In genomic region chr16:1500465-1501150, GRCh38 we compare ENCODE assay signal across 32 cellular contexts. TPM values are rescaled to one million over a fixed set of nuclear protein-coding genes. Genes with fewer than 3 reads are reported as not detected.
"Had no signal": no experiment of that assay in that cellular context is flagged by ENCODE, and none has a peak within 500 bp of the region (broad histone marks: within the 10 kb centered on the region; RNA-seq: fewer than 3 reads in every experiment).

No MANE protein-coding gene starts in this region.

- H3K27me3 ChIP-seq: esophagus squamous epithelium, heart right ventricle, neutrophil, right atrium auricular region, stomach, thyroid gland, vagina had no signal

- H3K27me3 Mint-ChIP-seq: effector memory CD8-positive, alpha-beta T cell; memory B cell; stimulated activated naive B cell treated with anti-CD40 and anti-IgM and Interleukin-4, amounts not matched to agents 10 μg/mL and 1 μg/mL and 100 μg/mL, for 72 hours had no signal

- H3K27ac ChIP-seq: esophagus squamous epithelium, heart right ventricle, left ventricle myocardium inferior, neutrophil, prostate gland, right atrium auricular region, skin epidermis, stomach, thyroid gland, vagina had no signal

- H3K4me1 Mint-ChIP-seq: memory B cell, natural killer cell had no signal

- FAIRE-seq: endometrium, islet of Langerhans had no signal

- H3K9me3 ChIP-seq: esophagus squamous epithelium, heart right ventricle, left ventricle myocardium inferior, neutrophil, prostate gland, right atrium auricular region, stomach, thyroid gland, vagina had no signal

- H3K9me3 Mint-ChIP-seq: effector memory CD8-positive, alpha-beta T cell; memory B cell; natural killer cell; stimulated activated naive B cell treated with anti-CD40 and anti-IgM and Interleukin-4, amounts not matched to agents 10 μg/mL and 1 μg/mL and 100 μg/mL, for 72 hours had no signal

- DNase-seq: cortex of kidney; effector memory CD8-positive, alpha-beta T cell; erythroblast; esophagus squamous epithelium; foreskin melanocyte; glutamatergic neuron; heart right ventricle; hippocampal formation; kidney glomerular epithelial cell; left colon; left ventricle myocardium inferior; natural killer cell; stimulated activated CD4-positive, alpha-beta T cell treated with anti-CD3 and anti-CD28 coated beads, Interleukin-15, amount 100 ng/mL, for 24 hours; stimulated activated CD4-positive, alpha-beta T cell treated with anti-CD3 and anti-CD28 coated beads, Interleukin-2, amount 100 ng/mL, for 48 hours; stimulated activated naive B cell treated with anti-CD40 and anti-IgM and Interleukin-4, amounts not matched to agents 10 μg/mL and 1 μg/mL and 100 μg/mL, for 72 hours; stomach; thyroid gland; trophoblast cell had no signal

- H3K4me3 ChIP-seq: esophagus squamous epithelium, heart right ventricle, left ventricle myocardium inferior, lung, prostate gland, right atrium auricular region, skin epidermis, stomach, thyroid gland, vagina had no signal

- H3K36me3 Mint-ChIP-seq: natural killer cell had no signal

- ATAC-seq: effector memory CD8-positive, alpha-beta T cell; heart right ventricle; left colon; natural killer cell; stimulated activated naive B cell treated with anti-CD40 and anti-IgM and Interleukin-4, amounts not matched to agents 10 μg/mL and 1 μg/mL and 100 μg/mL, for 72 hours had no signal

- H3K4me3 Mint-ChIP-seq: effector memory CD8-positive, alpha-beta T cell; memory B cell; natural killer cell; stimulated activated naive B cell treated with anti-CD40 and anti-IgM and Interleukin-4, amounts not matched to agents 10 μg/mL and 1 μg/mL and 100 μg/mL, for 72 hours had no signal

- H3K4me1 ChIP-seq: prostate gland, thyroid gland, vagina had no signal

- H3K27ac Mint-ChIP-seq: effector memory CD8-positive, alpha-beta T cell; memory B cell; natural killer cell; stimulated activated naive B cell treated with anti-CD40 and anti-IgM and Interleukin-4, amounts not matched to agents 10 μg/mL and 1 μg/mL and 100 μg/mL, for 72 hours had no signal

RNA-seq across cellular contexts. Expression of gene PTX4, which starts 11.9 kb away (rescaled TPM):
- total RNA-seq: esophagus squamous epithelium, heart right ventricle, left colon, left ventricle myocardium inferior, mononuclear cell, omental fat pad, stomach, subcutaneous adipose tissue, temporal lobe, thyroid gland, vagina had no signal
- polyA plus RNA-seq: heart right ventricle, neural cell, stomach had no signal

RNA-seq across cellular contexts. Expression of gene TMEM204, which starts 32.9 kb away (rescaled TPM):
- polyA plus RNA-seq: neural cell had no signal

RNA-seq across cellular contexts. Expression of gene CCDC154, which starts 56.3 kb away (rescaled TPM):
- total RNA-seq: right atrium auricular region, stomach, vagina had no signal
